2 cellular contexts compared by ENCODE assay signal in genomic region chr16:18696029-18696428, GRCh38.
DNase-seq lines count a peak whose midpoint lies in the region; ATAC-seq, FAIRE-seq and TF ChIP-seq lines count a peak whose summit lies in the region.
"Not testable (repeated sequence)": the region's sequence is repeated elsewhere in the genome, so short reads cannot be mapped to it uniquely, and the experiment has no call there.

No MANE protein-coding gene starts in this region.

- TF ChIP-seq CTCF in Caco-2 (IDR thresholded peaks at IDR 0.05; ENCODE audit: insufficient read depth in 1 of 2, low read depth in 1 of 2, low read length in 1 of 2, severe bottlenecking in 1 of 2, unreplicated experiment in 1 of 2); HepG2 (CRISPR knock-in tag; IDR thresholded peaks at IDR 0.05): not testable (repeated sequence)

- in situ Hi-C loops in HepG2 (cut with HindIII; ENCODE audit: extremely low pct_ligation_motif_present, low pct_unique_long_range_greater_than_20kb): not testable (repeated sequence)

- not testable (repeated sequence) for H3K27me3 Mint-ChIP-seq in Caco-2 (ENCODE audit: insufficient read depth, unreplicated experiment)

- H3K4me3 ChIP-seq in Caco-2 (ENCODE audit: low read depth, low read length); HepG2 (replicated peaks in 1 of 3; ENCODE audit: insufficient read depth in 1 of 3, low read depth in 2 of 3, low read length in 3 of 3): not testable (repeated sequence)

- CTCF ChIA-PET in Caco-2 (lab: Charles Lee); HepG2 (lab: Yijun Ruan, JAX; ENCODE audit: low intra/inter-chr PET ratio, low total read pairs): not testable (repeated sequence)

- WGBS in HepG2 (ENCODE audit: low lambda C conversion rate): 9% methylated on average over 6 of the region's 6 CpGs

- not testable (repeated sequence) for H3K4me2 ChIP-seq in HepG2 (ENCODE audit: low read depth, low read length)

- not testable (repeated sequence) for H3K27me3 ChIP-seq in Caco-2 (replicated peaks; ENCODE audit: control insufficient read depth, insufficient read depth, low read length); HepG2 (ENCODE audit: control insufficient read depth in 1 of 2, insufficient read depth in 2 of 2, low read length in 2 of 2)

- intact Hi-C loops in Caco-2 (cut with micrococcal nuclease; ENCODE audit: unreplicated experiment); HepG2 (cut with micrococcal nuclease; ENCODE audit: unreplicated experiment): not testable (repeated sequence)

- not testable (repeated sequence) for H3K4me1 Mint-ChIP-seq in Caco-2 (ENCODE audit: low read depth, unreplicated experiment)

- H4K20me1 ChIP-seq in HepG2 (ENCODE audit: insufficient read depth, low read length): not testable (repeated sequence)

- POLR2A ChIA-PET in Caco-2 (lab: Charles Lee); HepG2 (lab: Yijun Ruan, JAX): not testable (repeated sequence)

- not testable (repeated sequence) for H3K27ac Mint-ChIP-seq in Caco-2 (ENCODE audit: unreplicated experiment)

- peak; percentile 96 for ATAC-seq in HepG2

- H3K9me3 Mint-ChIP-seq in Caco-2 (ENCODE audit: unreplicated experiment): not testable (repeated sequence)

- H3K4me1 ChIP-seq in Caco-2; HepG2 (ENCODE audit: insufficient read depth, low read length): not testable (repeated sequence)

- not testable (repeated sequence) for H3K4me3 Mint-ChIP-seq in Caco-2 (ENCODE audit: unreplicated experiment)

- not testable (repeated sequence) for TF ChIP-seq POLR2A in HepG2 (IDR thresholded peaks at IDR 0.05; ENCODE audit: insufficient read depth in 1 of 2, low read depth in 2 of 2, low read length in 2 of 2)

- not testable (repeated sequence) for H2AFZ ChIP-seq in HepG2 (ENCODE audit: low read length)

- H3K36me3 ChIP-seq in Caco-2 (ENCODE audit: control insufficient read depth, insufficient read depth, low read length); HepG2 (replicated peaks in 1 of 2; ENCODE audit: control insufficient read depth in 1 of 2, insufficient read depth in 2 of 2, low read length in 2 of 2): not testable (repeated sequence)

- BruUV-seq in Caco-2 (replicated peaks; lab: Mats Ljungman, UMichigan); HepG2 (replicated peaks; lab: Mats Ljungman, UMichigan): not testable (repeated sequence)

- TF ChIP-seq RAD21 in HepG2 (CRISPR knock-in tag; IDR thresholded peaks at IDR 0.05): not testable (repeated sequence)

- not testable (repeated sequence) for H3K79me2 ChIP-seq in HepG2 (ENCODE audit: insufficient read depth, low read length)

- H3K9ac ChIP-seq in HepG2 (ENCODE audit: insufficient read depth, low read depth, low read length): not testable (repeated sequence)

- not testable (repeated sequence) for H3K36me3 Mint-ChIP-seq in Caco-2 (ENCODE audit: insufficient read depth, unreplicated experiment)

- not testable (repeated sequence) for FAIRE-seq in HepG2 (lab: Jason Lieb, UNC)

- not testable (repeated sequence) for H3K9me3 ChIP-seq in Caco-2; HepG2 (ENCODE audit: low read length)

- peak; percentile 6 to 29 for DNase-seq in Caco-2
- not testable (repeated sequence) for DNase-seq in HepG2 (ENCODE audit: low spot score)

- not testable (repeated sequence) for TF ChIP-seq EP300 in HepG2 (IDR thresholded peaks at IDR 0.05; ENCODE audit: low read depth in 2 of 2, low read length in 2 of 2); HepG2 (CRISPR knock-in tag; IDR thresholded peaks at IDR 0.05; ENCODE audit: borderline replicate concordance)

- H3K27ac ChIP-seq in HepG2 (ENCODE audit: extremely low read length, insufficient read depth, low read length): not testable (repeated sequence)

TF ChIP-seq in HepG2, 621 proteins besides CTCF, POLR2A, EP300 and RAD21 (continues in another document):
- TF ChIP-seq SOX5 (CRISPR knock-in tag; IDR thresholded peaks at IDR 0.05; ENCODE audit: borderline replicate concordance): peak; percentile 62; the same call in 1 of the 2 replicates
- TF ChIP-seq RXRB (CRISPR knock-in tag; IDR thresholded peaks at IDR 0.05; ENCODE audit: borderline replicate concordance): peak; percentile 44; the same call in 1 of the 2 replicates
- TF ChIP-seq RERE (CRISPR knock-in tag; IDR thresholded peaks at IDR 0.05; ENCODE audit: low read depth): peak; percentile 42; the same call in 1 of the 2 replicates
- TF ChIP-seq SOX13 (IDR thresholded peaks at IDR 0.05); FOXP1 (IDR thresholded peaks at IDR 0.05); FOXA1 (IDR thresholded peaks at IDR 0.05); NR2F6 (CRISPR knock-in tag; IDR thresholded peaks at IDR 0.05): not testable (repeated sequence)
- TF ChIP-seq SOX13 (CRISPR knock-in tag; conservative IDR thresholded peaks at IDR 0.05 in 1 of 2, IDR thresholded peaks at IDR 0.05 in 1 of 2): peak in 1 of 2 experiments; percentile 43; a peak in 1 of 4 replicates
- peak; percentile 40; the same call in 1 of the 2 replicates for TF ChIP-seq FOXO1 (CRISPR knock-in tag; IDR thresholded peaks at IDR 0.05)
- peak; percentile 60 for TF ChIP-seq MED1 (CRISPR knock-in tag; IDR thresholded peaks at IDR 0.05)
- peak; percentile 79 for TF ChIP-seq FOXA3 (CRISPR knock-in tag; IDR thresholded peaks at IDR 0.05)
- peak; percentile 85 for TF ChIP-seq FOXP1 (CRISPR knock-in tag; IDR thresholded peaks at IDR 0.05)
- peak; percentile 89 for TF ChIP-seq HHEX (CRISPR knock-in tag; IDR thresholded peaks at IDR 0.05)
- peak; percentile 45; the same call in 1 of the 2 replicates for TF ChIP-seq FOXA1 (CRISPR knock-in tag; IDR thresholded peaks at IDR 0.05)
- TF ChIP-seq ARID5B (CRISPR knock-in tag; IDR thresholded peaks at IDR 0.05): peak; percentile 76
- TF ChIP-seq NR2F6 (IDR thresholded peaks at IDR 0.05): peak; percentile 50
